Comparison of ENCODE assay signal across 19 cellular contexts in the genomic region with DNA sequence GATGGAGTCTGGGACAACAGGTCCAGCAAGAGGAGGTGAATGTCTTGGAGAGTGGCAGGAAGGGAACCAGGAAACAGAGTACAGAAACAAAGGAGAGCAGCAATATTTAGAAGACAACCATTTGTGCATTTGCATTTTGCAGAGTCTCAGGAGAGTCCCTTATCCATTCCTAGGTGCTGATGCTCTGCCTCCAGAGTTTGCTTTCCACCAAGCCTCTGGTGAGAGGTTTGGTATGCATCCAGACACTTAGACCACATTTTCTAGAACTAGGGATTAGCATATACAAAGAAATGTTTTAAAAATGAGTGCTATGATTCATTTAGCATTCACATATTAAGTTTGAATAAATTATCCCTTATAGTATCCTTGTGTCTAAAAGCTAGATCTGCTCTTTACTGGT. TPM values are rescaled to one million over a fixed set of nuclear protein-coding genes. Genes with fewer than 3 reads are reported as not detected.
DNase-seq lines count a peak whose midpoint lies in the region; ATAC-seq and TF ChIP-seq lines count a peak whose summit lies in the region.
"Had no signal": no experiment of that assay in that cellular context is flagged by ENCODE, and none has a peak within 500 bp of the region (broad histone marks: within the 10 kb centered on the region; RNA-seq: fewer than 3 reads in every experiment).

No MANE protein-coding gene starts in this region.

- ATAC-seq in esophagus mucosa (peak; percentile 89), HG03520 (IDR thresholded peaks at IDR 0.05; ENCODE audit: unreplicated experiment) (no peak)
- ATAC-seq: GM12878 had no signal

- no peak overlapping the region for H3K4me3 Mint-ChIP-seq in activated CD4-positive, alpha-beta memory T cell treated with anti-CD3 and anti-CD28 coated beads for 36 hours
- no peak overlapping the region for H3K4me3 Mint-ChIP-seq in activated naive CD4-positive, alpha-beta T cell treated with anti-CD3 and anti-CD28 coated beads, Interleukin-2, amount 10 ng/mL, durations not matched to agents 7 days and 5 days
- H3K4me3 Mint-ChIP-seq: CD14-positive monocyte; CD4-positive, alpha-beta memory T cell had no signal

- intact Hi-C loops in activated CD4-positive, alpha-beta memory T cell treated with anti-CD3 and anti-CD28 coated beads for 36 hours (cut with micrococcal nuclease): no loop called here

- H3K36me3 Mint-ChIP-seq in activated CD4-positive, alpha-beta memory T cell treated with anti-CD3 and anti-CD28 coated beads for 36 hours: no peaks in the 10 kb centered on the region
- no peaks in the 10 kb centered on the region for H3K36me3 Mint-ChIP-seq in activated naive CD4-positive, alpha-beta T cell treated with anti-CD3 and anti-CD28 coated beads, Interleukin-2, amount 10 ng/mL, durations not matched to agents 7 days and 5 days
- H3K36me3 Mint-ChIP-seq: CD14-positive monocyte had no signal

- CTCF ChIA-PET in activated CD4-positive, alpha-beta memory T cell treated with anti-CD3 and anti-CD28 coated beads for 36 hours (lab: Charles Lee): no interaction called here
- CTCF ChIA-PET in activated naive CD4-positive, alpha-beta T cell treated with anti-CD3 and anti-CD28 coated beads, Interleukin-2, amount 10 ng/mL, durations not matched to agents 7 days and 5 days (lab: Charles Lee): no interaction called here

- POLR2A ChIA-PET in activated CD4-positive, alpha-beta memory T cell treated with anti-CD3 and anti-CD28 coated beads for 36 hours (lab: Charles Lee): no interaction called here

- in situ Hi-C loops in astrocyte of the cerebellum (cut with HindIII; ENCODE audit: low sequenced_read_pairs): no loop called here

- H3K27ac Mint-ChIP-seq in activated CD4-positive, alpha-beta memory T cell treated with anti-CD3 and anti-CD28 coated beads for 36 hours: no peak overlapping the region
- H3K27ac Mint-ChIP-seq in activated naive CD4-positive, alpha-beta T cell treated with anti-CD3 and anti-CD28 coated beads, Interleukin-2, amount 10 ng/mL, durations not matched to agents 7 days and 5 days: no peak overlapping the region
- H3K27ac Mint-ChIP-seq: CD14-positive monocyte; CD4-positive, alpha-beta memory T cell had no signal

- TF ChIP-seq CTCF in astrocyte of the cerebellum (IDR thresholded peaks at IDR 0.05; ENCODE audit: low read depth, low read length, missing control alignments): no peak

- H3K9me3 Mint-ChIP-seq in activated CD4-positive, alpha-beta memory T cell treated with anti-CD3 and anti-CD28 coated beads for 36 hours: no peaks in the 10 kb centered on the region
- no peaks in the 10 kb centered on the region for H3K9me3 Mint-ChIP-seq in activated naive CD4-positive, alpha-beta T cell treated with anti-CD3 and anti-CD28 coated beads, Interleukin-2, amount 10 ng/mL, durations not matched to agents 7 days and 5 days

- peak; percentile 8 for DNase-seq in ELR (ENCODE audit: low read depth)
- DNase-seq in astrocyte of the cerebellum (ENCODE audit: low read depth): peak; percentile 74
- DNase-seq in stromal cell of bone marrow (ENCODE audit: low read depth): peak; percentile 14
- no peak for DNase-seq in activated CD4-positive, alpha-beta memory T cell treated with anti-CD3 and anti-CD28 coated beads for 36 hours
- DNase-seq in activated naive CD4-positive, alpha-beta T cell treated with anti-CD3 and anti-CD28 coated beads, Interleukin-2, amount 10 ng/mL, durations not matched to agents 7 days and 5 days: no peak
- DNase-seq in retina: no peak
- DNase-seq: ACHN; CD4-positive, alpha-beta memory T cell; DMS153; DMS79; HCEC 1CT; KG1 had no signal

- no peaks in the 10 kb centered on the region for H3K4me1 Mint-ChIP-seq in activated CD4-positive, alpha-beta memory T cell treated with anti-CD3 and anti-CD28 coated beads for 36 hours (ENCODE audit: low read depth)
- no peaks in the 10 kb centered on the region for H3K4me1 Mint-ChIP-seq in activated naive CD4-positive, alpha-beta T cell treated with anti-CD3 and anti-CD28 coated beads, Interleukin-2, amount 10 ng/mL, durations not matched to agents 7 days and 5 days
- H3K4me1 Mint-ChIP-seq: CD14-positive monocyte; CD4-positive, alpha-beta memory T cell had no signal

- peaks cover 3% of the 10 kb centered on the region for H3K27me3 Mint-ChIP-seq in activated CD4-positive, alpha-beta memory T cell treated with anti-CD3 and anti-CD28 coated beads for 36 hours
- no peaks in the 10 kb centered on the region for H3K27me3 Mint-ChIP-seq in activated naive CD4-positive, alpha-beta T cell treated with anti-CD3 and anti-CD28 coated beads, Interleukin-2, amount 10 ng/mL, durations not matched to agents 7 days and 5 days

- no peak overlapping the region for H3K4me3 ChIP-seq in astrocyte of the cerebellum (ENCODE audit: low read depth, low read length)
- H3K4me3 ChIP-seq: BLaER1, GM12878 had no signal

RNA-seq across cellular contexts. Expression of a gene that starts 18.5 kb away (rescaled TPM):
- total RNA-seq in esophagus mucosa: 74.7 TPM
- not detected for total RNA-seq in activated CD4-positive, alpha-beta memory T cell treated with anti-CD3 and anti-CD28 coated beads for 36 hours
- total RNA-seq: CD4-positive, alpha-beta memory T cell; Daoy; G401; GM12878 had no signal

Comparison
In these comparisons a context has a peak if more than half of its experiments do, and no peak if none do; other contexts are left out.
1. DNase-seq: peak in ELR (single experiment), astrocyte of the cerebellum (single experiment) and stromal cell of bone marrow (single experiment); none in activated CD4-positive, alpha-beta memory T cell treated with anti-CD3 and anti-CD28 coated beads for 36 hours (single experiment), activated naive CD4-positive, alpha-beta T cell treated with anti-CD3 and anti-CD28 coated beads, Interleukin-2, amount 10 ng/mL, durations not matched to agents 7 days and 5 days (single experiment) and retina (single experiment).
2. RNA of a gene that starts 18.5 kb away (total RNA-seq): 74.7 TPM in esophagus mucosa (single experiment); not detected in activated CD4-positive, alpha-beta memory T cell treated with anti-CD3 and anti-CD28 coated beads for 36 hours; every median in the first group is over 10 times any median in the second.